In genomic region chr5:93586948-93587918, GRCh38 we compare ENCODE assay signal across 10 cellular contexts. TPM values are rescaled to one million over a fixed set of nuclear protein-coding genes. Genes with fewer than 3 reads are reported as not detected.
DNase-seq lines count a peak whose midpoint lies in the region; ATAC-seq and TF ChIP-seq lines count a peak whose summit lies in the region.
"Had no signal": no experiment of that assay in that cellular context is flagged by ENCODE, and none has a peak within 500 bp of the region (broad histone marks: within the 10 kb centered on the region; RNA-seq: fewer than 3 reads in every experiment).

No MANE protein-coding gene starts in this region.

- H3K27me3 ChIP-seq in gastroesophageal sphincter (peaks cover 10% of the 10 kb centered on the region), sigmoid colon (peaks cover 5 to 62% (median 45%) of the 10 kb centered on the region in 3 donors)

- ATAC-seq in HG02885 (IDR thresholded peaks at IDR 0.05; ENCODE audit: poor library complexity, unreplicated experiment) (peak; percentile 42), gastroesophageal sphincter (no peak)
- no peak for ATAC-seq in effector memory CD8-positive, alpha-beta T cell (replicated peaks)

- H3K4me3 Mint-ChIP-seq in activated naive CD8-positive, alpha-beta T cell = peak overlapping the region; percentile 40
- no peak overlapping the region for H3K4me3 Mint-ChIP-seq in effector memory CD8-positive, alpha-beta T cell

- peaks cover 4% of the 10 kb centered on the region for H3K36me3 Mint-ChIP-seq in activated naive CD8-positive, alpha-beta T cell
- H3K36me3 Mint-ChIP-seq in effector memory CD8-positive, alpha-beta T cell (ENCODE audit: insufficient read depth) = peaks cover 21% of the 10 kb centered on the region

- no peaks in the 10 kb centered on the region for H3K9me3 Mint-ChIP-seq in activated naive CD8-positive, alpha-beta T cell (ENCODE audit: low read depth)
- peaks cover 0 to 2% of the 10 kb centered on the region in 2 donors for H3K9me3 Mint-ChIP-seq in effector memory CD8-positive, alpha-beta T cell

- intact Hi-C loops in sigmoid colon (cut with DNase I) = loop anchor here (10.0 kb wide), 1 partner anchor 528 kb away; a partner anchor contains a TSS

- peaks cover 54% of the 10 kb centered on the region for H3K27me3 Mint-ChIP-seq in activated naive CD8-positive, alpha-beta T cell
- peaks cover 13 to 45% of the 10 kb centered on the region in 2 donors for H3K27me3 Mint-ChIP-seq in effector memory CD8-positive, alpha-beta T cell

- no peaks in the 10 kb centered on the region for H3K9me3 ChIP-seq in gastroesophageal sphincter
- no peaks in the 10 kb centered on the region for H3K9me3 ChIP-seq in sigmoid colon

- TF ChIP-seq CTCF in gastroesophageal sphincter (IDR thresholded peaks at IDR 0.05) (no peak), sigmoid colon (IDR thresholded peaks at IDR 0.05) (no peak)

- TF ChIP-seq POLR2A in gastroesophageal sphincter (IDR thresholded peaks at IDR 0.05) (no peak), sigmoid colon (IDR thresholded peaks at IDR 0.05) (no peak)

- TF ChIP-seq EP300 in gastroesophageal sphincter (IDR thresholded peaks at IDR 0.05) = no peak
- no peak for TF ChIP-seq EP300 in sigmoid colon (IDR thresholded peaks at IDR 0.05)

- peaks cover 0 to 7% of the 10 kb centered on the region in 2 donors for H3K36me3 ChIP-seq in gastroesophageal sphincter
- no peaks in the 10 kb centered on the region for H3K36me3 ChIP-seq in sigmoid colon

- WGBS in gastroesophageal sphincter (ENCODE audit: low coverage in 1 of 2), 2 donors = 33 to 36% methylated on average over 11 to 12 of the region's 29 CpGs
- 36 to 38% methylated on average over 29 of the region's 29 CpGs for WGBS in sigmoid colon, 2 donors

- peak overlapping the region; percentile 50 for H3K27ac Mint-ChIP-seq in activated naive CD8-positive, alpha-beta T cell
- peak overlapping the region in 1 of 2 donors; percentile 47 for H3K27ac Mint-ChIP-seq in effector memory CD8-positive, alpha-beta T cell

- peaks cover 0 to 71% (median 0%) of the 10 kb centered on the region in 3 donors for H3K4me1 ChIP-seq in gastroesophageal sphincter
- peaks cover 0 to 27% (median 22%) of the 10 kb centered on the region in 4 donors for H3K4me1 ChIP-seq in sigmoid colon

- H3K4me3 ChIP-seq in gastroesophageal sphincter (peak overlapping the region; percentile 3 to 74), sigmoid colon (peak overlapping the region in 3 of 4 donors; percentile 10 to 62 (median 20))

- H3K4me1 Mint-ChIP-seq in activated naive CD8-positive, alpha-beta T cell (ENCODE audit: low read depth) = peaks cover 29% of the 10 kb centered on the region
- peaks cover 7 to 12% of the 10 kb centered on the region in 2 donors for H3K4me1 Mint-ChIP-seq in effector memory CD8-positive, alpha-beta T cell (ENCODE audit: low read depth in 2 of 2)

- H3K27ac ChIP-seq in gastroesophageal sphincter = peak overlapping the region in 3 of 4 donors; percentile 73 to 91 (median 86)
- H3K27ac ChIP-seq in sigmoid colon = peak overlapping the region in 1 of 4 donors; percentile 90

- DNase-seq in sigmoid colon (peak; percentile 66), middle frontal gyrus (ENCODE audit: extremely low spot score, low spot score) (no peak), CD1c-positive myeloid dendritic cell (ENCODE audit: extremely low spot score) (no peak)
- no peak for DNase-seq in effector memory CD8-positive, alpha-beta T cell
- DNase-seq: activated T-cell treated with anti-CD3 and anti-CD28 coated beads for 4 hours, hippocampal formation had no signal

RNA-seq across cellular contexts. Expression of gene NR2F1, which starts 4.2 kb away (rescaled TPM):
- 100 to 1,000 TPM in 1 of 4 donors, 10 to 100 TPM in 3; 29.4 to 111 (median 37.8) TPM for total RNA-seq in gastroesophageal sphincter
- total RNA-seq in sigmoid colon = 10 to 100 TPM; 16.3 to 24.1 (median 17.5) TPM
- polyA plus RNA-seq in sigmoid colon = 1 to 10 TPM; 1.4 to 8.4 (median 7.6) TPM
- total RNA-seq: OCI-LY7 had no signal

RNA-seq across cellular contexts. Expression of gene NR2F1-AS1, which starts 6.2 kb away (rescaled TPM):
- total RNA-seq in gastroesophageal sphincter (10 to 100 TPM in 2 of 4 donors, 1 to 10 TPM in 2; 6.0 to 48.1 (median 14.4) TPM), sigmoid colon (10 to 100 TPM in 1 of 4 donors, 1 to 10 TPM in 3; 6.7 to 15.2 (median 9.1) TPM)
- polyA plus RNA-seq in sigmoid colon = 1 to 10 TPM; 1.4 to 9.0 (median 3.2) TPM
- total RNA-seq: OCI-LY7 had no signal
